Comparison of ENCODE assay signal across 11 cellular contexts in the genomic region with DNA sequence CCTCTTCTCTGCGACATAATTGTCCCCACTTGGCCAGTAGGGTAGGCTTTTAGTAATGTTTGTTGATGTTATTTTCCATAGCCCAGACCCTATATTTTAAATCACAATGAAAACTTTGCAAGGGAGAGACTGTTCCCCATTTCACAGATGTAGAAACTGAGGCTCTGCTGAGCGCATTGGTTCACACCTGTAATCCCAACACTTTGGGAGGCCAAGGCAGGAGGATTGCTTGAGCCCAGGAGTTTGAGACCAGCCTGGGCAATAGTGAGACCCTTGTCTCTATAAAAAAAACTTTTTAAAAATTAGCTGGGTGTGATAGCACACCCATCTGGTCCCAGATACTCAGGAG.
DNase-seq lines count a peak whose midpoint lies in the region; ATAC-seq and TF ChIP-seq lines count a peak whose summit lies in the region.
"Had no signal": no experiment of that assay in that cellular context is flagged by ENCODE, and none has a peak within 500 bp of the region (broad histone marks: within the 10 kb centered on the region; RNA-seq: fewer than 3 reads in every experiment).

No MANE protein-coding gene starts in this region.

- TF ChIP-seq CTCF in HCT116 (IDR thresholded peaks at IDR 0.05 in 2 of 3, conservative IDR thresholded peaks at IDR 0.05 in 1 of 3; ENCODE audit: borderline replicate concordance in 1 of 3, insufficient read depth in 1 of 3, low read depth in 2 of 3, low read length in 2 of 3) (0 out of 6 replicates have a peak, but pooled peaks of 1 of the 3 experiments have one; percentile 10), RWPE1 (conservative IDR thresholded peaks at IDR 0.05; ENCODE audit: low read depth) (no peak), lower leg skin (IDR thresholded peaks at IDR 0.05) (no peak)

- no peaks in the 10 kb centered on the region for H4K20me1 ChIP-seq in HCT116 (ENCODE audit: insufficient read depth)

- ATAC-seq in HCT116 (no peak), GM18858 (IDR thresholded peaks at IDR 0.05; ENCODE audit: unreplicated experiment) (no peak)

- H3K27me3 ChIP-seq in HCT116 (ENCODE audit: insufficient read depth, low read length) = no peaks in the 10 kb centered on the region

- POLR2A ChIA-PET in HCT116 (lab: Charles Lee) = no interaction called here
- POLR2A ChIA-PET in RWPE1 (lab: Yijun Ruan, JAX; ENCODE audit: low non-redundant PET) = no interaction called here

- H3K79me2 ChIP-seq in HCT116 (ENCODE audit: insufficient read depth, low read length) = peaks cover 67% of the 10 kb centered on the region

- no peak for TF ChIP-seq POLR2A in HCT116 (IDR thresholded peaks at IDR 0.05; ENCODE audit: borderline replicate concordance, extremely low read depth, insufficient read depth, insufficient read length)
- no peak for TF ChIP-seq POLR2A in lower leg skin (IDR thresholded peaks at IDR 0.05)

- 74 to 75% methylated on average over 2 of the region's 2 CpGs for WGBS in lower leg skin, 2 donors

- DNase-seq in HCT116 (ENCODE audit: low read depth, low spot score) (no peak), RWPE1 (ENCODE audit: low spot score) (no peak), epithelial cell of prostate (ENCODE audit: low read depth, low spot score) (no peak), NCI-H446 (lab: John Stamatoyannopoulos, UW) (no peak), lower leg skin (ENCODE audit: low spot score in 2 of 2) (no peak)
- DNase-seq: activated gamma-delta T cell; effector memory CD4-positive, alpha-beta T cell had no signal

- peaks cover 52 to 65% of the 10 kb centered on the region in 2 experiments for H3K4me1 ChIP-seq in HCT116 (ENCODE audit: control insufficient read depth in 1 of 2, insufficient read depth in 2 of 2, low read length in 2 of 2)

- CTCF ChIA-PET in HCT116 (lab: Charles Lee) = no interaction called here
- CTCF ChIA-PET in RWPE1 (lab: Yijun Ruan, JAX) = interaction anchor here (1.2 kb wide), 1 partner anchor 16 kb away, joined by 3 read pairs; no protein-coding TSS in a partner anchor

- peak overlapping the region; percentile 44 for H3K27ac ChIP-seq in HCT116 (ENCODE audit: low read depth, low read length)
- H3K27ac ChIP-seq in RWPE1 = peak overlapping the region; percentile 93
- H3K27ac ChIP-seq in epithelial cell of prostate = peak overlapping the region; percentile 90
- peak overlapping the region in 19 of 21 experiments; percentile 9 to 82 (median 68) for H3K27ac ChIP-seq in skin epidermis
- H3K27ac ChIP-seq: C4-2B had no signal

- no TSS peak for BruUV-seq in HCT116 (replicated peaks; lab: Mats Ljungman, UMichigan)

- H3K4me2 ChIP-seq in HCT116 (ENCODE audit: low read length) = peak overlapping the region; percentile 73

- H2AFZ ChIP-seq in HCT116 (ENCODE audit: low read depth, low read length, poor library complexity, severe bottlenecking) = no peak overlapping the region

- H3K4me3 ChIP-seq in HCT116 (replicated peaks in 1 of 2; ENCODE audit: low read depth in 1 of 2, low read length in 2 of 2) (peak overlapping the region in 1 of 2 experiments; percentile 32; a peak in 2 of 4 replicates), skin epidermis (no peak overlapping the region), lower leg skin (ENCODE audit: low read depth, poor library complexity, severe bottlenecking) (no peak overlapping the region)
- H3K4me3 ChIP-seq: SK-N-MC had no signal

- H3K9me3 ChIP-seq in HCT116 (ENCODE audit: control insufficient read depth in 1 of 2, insufficient read depth in 1 of 2, low read depth in 1 of 2, low read length in 2 of 2) = no peaks in the 10 kb centered on the region

- peak overlapping the region; percentile 46 for H3K9ac ChIP-seq in HCT116 (ENCODE audit: low read length)

- H3K36me3 ChIP-seq in HCT116 (ENCODE audit: control insufficient read depth in 1 of 2, insufficient read depth in 2 of 2, low read length in 2 of 2) = no peaks in the 10 kb centered on the region

- H3K9me2 ChIP-seq in HCT116 (ENCODE audit: insufficient read depth) = no peaks in the 10 kb centered on the region

- intact Hi-C loops in HCT116 (cut with micrococcal nuclease) (no loop called here), lower leg skin (cut with DNase I; ENCODE audit: low total_unique reads) (no loop called here)

- TF ChIP-seq RAD21 in HCT116 (IDR thresholded peaks at IDR 0.05; ENCODE audit: low read depth) = no peak

- RAD21 ChIA-PET in HCT116 (lab: Charles Lee; ENCODE audit: low non-redundant PET in 1 of 2, low total read pairs in 2 of 2, uncharacterized antibody in 2 of 2, unreplicated experiment in 2 of 2) = no interaction called here

TF ChIP-seq in HCT116, 20 proteins besides CTCF, POLR2A, EP300 and RAD21:
- TF ChIP-seq CBX3 (IDR thresholded peaks at IDR 0.05; ENCODE audit: low read depth) = 0 out of 2 replicates have a peak, but pooled peaks have one; percentile 5
- TF ChIP-seq CEBPB (IDR thresholded peaks at IDR 0.05; ENCODE audit: low read depth) = no peak
- 0 out of 2 replicates have a peak, but pooled peaks have one; percentile 5 for TF ChIP-seq JUND (IDR thresholded peaks at IDR 0.05)
